In genomic region chr20:38201356-38201755, GRCh38 we compare ENCODE assay signal across 12 cellular contexts. TPM values are rescaled to one million over a fixed set of nuclear protein-coding genes. Genes with fewer than 3 reads are reported as not detected.
DNase-seq lines count a peak whose midpoint lies in the region; ATAC-seq and TF ChIP-seq lines count a peak whose summit lies in the region.
"Had no signal": no experiment of that assay in that cellular context is flagged by ENCODE, and none has a peak within 500 bp of the region (broad histone marks: within the 10 kb centered on the region; RNA-seq: fewer than 3 reads in every experiment).

No MANE protein-coding gene starts in this region.

- H3K9me3 Mint-ChIP-seq in naive thymus-derived CD4-positive, alpha-beta T cell = peaks cover 0 to 2% (median 0%) of the 10 kb centered on the region in 11 donors

- H3K27me3 ChIP-seq in PC-9 (ENCODE audit: insufficient read depth, low read depth) (no peaks in the 10 kb centered on the region), hepatocyte (no peaks in the 10 kb centered on the region)
- no peaks in the 10 kb centered on the region for H3K27me3 ChIP-seq in naive thymus-derived CD4-positive, alpha-beta T cell (ENCODE audit: control insufficient read depth in 2 of 2, insufficient read depth in 2 of 2, low read length in 2 of 2)
- H3K27me3 ChIP-seq: ascending aorta had no signal

- H3K9me3 ChIP-seq in PC-9 (ENCODE audit: insufficient read depth, low read depth) (no peaks in the 10 kb centered on the region), hepatocyte (ENCODE audit: low read depth) (no peaks in the 10 kb centered on the region)
- no peaks in the 10 kb centered on the region for H3K9me3 ChIP-seq in naive thymus-derived CD4-positive, alpha-beta T cell (ENCODE audit: control insufficient read depth in 2 of 3, low read length in 3 of 3)
- H3K9me3 ChIP-seq: ascending aorta had no signal

- no peak overlapping the region for H3K27ac Mint-ChIP-seq in naive thymus-derived CD4-positive, alpha-beta T cell

- H3K4me1 Mint-ChIP-seq in naive thymus-derived CD4-positive, alpha-beta T cell = no peaks in the 10 kb centered on the region

- peak; percentile 66 for ATAC-seq in naive thymus-derived CD4-positive, alpha-beta T cell
- no peak for ATAC-seq in GM21717 (IDR thresholded peaks at IDR 0.05; ENCODE audit: unreplicated experiment)

- H3K27me3 Mint-ChIP-seq in naive thymus-derived CD4-positive, alpha-beta T cell = peaks cover 4 to 20% (median 6%) of the 10 kb centered on the region in 5 donors

- H4K20me1 ChIP-seq in PC-9 (ENCODE audit: insufficient read depth) (no peaks in the 10 kb centered on the region), hepatocyte (ENCODE audit: insufficient read depth, poor library complexity, severe bottlenecking) (no peaks in the 10 kb centered on the region)

- peak overlapping the region; percentile 14; the same call in 1 of the 2 replicates for H3K4me2 ChIP-seq in PC-9
- H3K4me2 ChIP-seq in hepatocyte = no peak overlapping the region

- no peak for TF ChIP-seq CTCF in PC-9 (conservative IDR thresholded peaks at IDR 0.05)
- TF ChIP-seq CTCF in hepatocyte (IDR thresholded peaks at IDR 0.05; ENCODE audit: poor library complexity) = no peak
- no peak for TF ChIP-seq CTCF in GM20000 (IDR thresholded peaks at IDR 0.05; ENCODE audit: extremely low read depth, missing control alignments)

- H3K36me3 ChIP-seq in PC-9 (ENCODE audit: low read depth) = no peaks in the 10 kb centered on the region
- H3K36me3 ChIP-seq in naive thymus-derived CD4-positive, alpha-beta T cell (ENCODE audit: control insufficient read depth in 2 of 3, insufficient read depth in 3 of 3, low read length in 3 of 3) = no peaks in the 10 kb centered on the region
- H3K36me3 ChIP-seq in hepatocyte (replicated peaks; ENCODE audit: insufficient read depth, low read depth) = no peaks in the 10 kb centered on the region
- H3K36me3 ChIP-seq: ascending aorta had no signal

- POLR2A ChIA-PET in PC-9 (lab: Charles Lee; ENCODE audit: unreplicated experiment) = no interaction called here
- POLR2A ChIA-PET in naive thymus-derived CD4-positive, alpha-beta T cell (lab: Charles Lee) = no interaction called here

- CTCF ChIA-PET in PC-9 (lab: Charles Lee) = no interaction called here
- CTCF ChIA-PET in naive thymus-derived CD4-positive, alpha-beta T cell (lab: Charles Lee) = no interaction called here

- WGBS in hepatocyte (ENCODE audit: low lambda C conversion rate, missing lambda C conversion rate) = 64% methylated on average over 6 of the region's 6 CpGs

- H3K9me2 ChIP-seq in PC-9 (ENCODE audit: insufficient read depth) (no peaks in the 10 kb centered on the region), hepatocyte (replicated peaks; ENCODE audit: insufficient read depth) (no peaks in the 10 kb centered on the region)

- H2AFZ ChIP-seq in PC-9 = no peak overlapping the region
- H2AFZ ChIP-seq in hepatocyte = no peak overlapping the region

- H3K36me3 Mint-ChIP-seq in naive thymus-derived CD4-positive, alpha-beta T cell = no peaks in the 10 kb centered on the region

- DNase-seq in COLO829 (ENCODE audit: low spot score) (peak; percentile 79), PC-9 (peak; percentile 59 to 67), epithelial cell of prostate (ENCODE audit: low read depth, low spot score) (peak; percentile 70), hepatocyte (ENCODE audit: low spot score) (no peak), GM20000 (ENCODE audit: low spot score) (no peak), T-helper 9 cell (no peak)
- no peak for DNase-seq in naive thymus-derived CD4-positive, alpha-beta T cell
- DNase-seq: activated CD4-positive, alpha-beta T cell treated with anti-CD3 and anti-CD28 coated beads, Interleukin-2, amount 50 U/mL, for 1 hour; NCI-H1694; RPMI8226 had no signal

- BruUV-seq in PC-9 (replicated peaks; lab: Mats Ljungman, UMichigan) = no TSS peak

- no peak overlapping the region for H3K4me3 ChIP-seq in PC-9
- H3K4me3 ChIP-seq in naive thymus-derived CD4-positive, alpha-beta T cell (ENCODE audit: low read length) = no peak overlapping the region
- no peak overlapping the region for H3K4me3 ChIP-seq in hepatocyte
- H3K4me3 ChIP-seq: ascending aorta had no signal

- H3K4me1 ChIP-seq in PC-9 (replicated peaks; ENCODE audit: insufficient read depth) (peaks cover 40% of the 10 kb centered on the region), hepatocyte (ENCODE audit: insufficient read depth) (no peaks in the 10 kb centered on the region)
- no peaks in the 10 kb centered on the region for H3K4me1 ChIP-seq in naive thymus-derived CD4-positive, alpha-beta T cell (ENCODE audit: control insufficient read depth in 2 of 2, insufficient read depth in 2 of 2, low read length in 2 of 2)

- H3K27ac ChIP-seq in PC-9 = 0 out of 2 replicates have a peak overlapping the region, but pooled peaks have one; percentile 16
- peak overlapping the region; percentile 26 for H3K27ac ChIP-seq in epithelial cell of prostate
- no peak overlapping the region for H3K27ac ChIP-seq in naive thymus-derived CD4-positive, alpha-beta T cell (ENCODE audit: low read depth, low read length)
- H3K27ac ChIP-seq in hepatocyte = no peak overlapping the region
- H3K27ac ChIP-seq: ascending aorta had no signal

- intact Hi-C loops in PC-9 (cut with micrococcal nuclease; ENCODE audit: unreplicated experiment) = no loop called here
- intact Hi-C loops in naive thymus-derived CD4-positive, alpha-beta T cell (cut with micrococcal nuclease) = no loop called here

- no peaks in the 10 kb centered on the region for H3K79me2 ChIP-seq in PC-9 (ENCODE audit: low read depth)
- H3K79me2 ChIP-seq in hepatocyte = no peaks in the 10 kb centered on the region

- H3K4me3 Mint-ChIP-seq in naive thymus-derived CD4-positive, alpha-beta T cell = no peak overlapping the region

- H3F3A ChIP-seq in PC-9 (ENCODE audit: insufficient read depth, low read depth) = peaks cover 39% of the 10 kb centered on the region; the same call in 1 of the 2 replicates

RNA-seq across cellular contexts. Expression of gene TGM2, which starts 36.3 kb away (rescaled TPM):
- total RNA-seq in PC-9 (2021) (286 and 333 TPM in 2 replicates), hepatocyte (120 and 133 TPM in 2 replicates)
- total RNA-seq in naive thymus-derived CD4-positive, alpha-beta T cell = under 1 TPM; 0.11 to 0.94 (median 0.19) TPM
- not detected for polyA plus RNA-seq in naive thymus-derived CD4-positive, alpha-beta T cell
- polyA plus RNA-seq in hepatocyte = 85.8 and 88.5 TPM in 2 replicates

RNA-seq across cellular contexts. Expression of gene KIAA1755, which starts 59.2 kb away (rescaled TPM):
- 0.22 and 0.30 TPM in 2 replicates for total RNA-seq in PC-9 (2021)
- total RNA-seq in naive thymus-derived CD4-positive, alpha-beta T cell = not detected
- polyA plus RNA-seq in naive thymus-derived CD4-positive, alpha-beta T cell = not detected
- total RNA-seq in hepatocyte = 2.0 and 3.4 TPM in 2 replicates
- polyA plus RNA-seq in hepatocyte = 1.3 and 1.6 TPM in 2 replicates

Comparison
In these comparisons a context has a peak if more than half of its experiments do, and no peak if none do; other contexts are left out.
1. DNase-seq: peak in COLO829 (single experiment), PC-9 (2 of 2) and epithelial cell of prostate (single experiment); none in naive thymus-derived CD4-positive, alpha-beta T cell (0 of 9), hepatocyte (single experiment), GM20000 (single experiment) and T-helper 9 cell (single experiment).
2. H3K27ac ChIP-seq: peak in PC-9 (single experiment) and epithelial cell of prostate (single experiment); none in naive thymus-derived CD4-positive, alpha-beta T cell (single experiment) and hepatocyte (single experiment).
3. RNA of gene TGM2, which starts 36.3 kb away (total RNA-seq): 286 to 333 TPM in PC-9 and 120 to 133 TPM in hepatocyte; 0.11 to 0.94 TPM in naive thymus-derived CD4-positive, alpha-beta T cell; every median in the first group is over 10 times any median in the second.